Comparison of ENCODE assay signal across 11 cellular contexts in the genomic region with DNA sequence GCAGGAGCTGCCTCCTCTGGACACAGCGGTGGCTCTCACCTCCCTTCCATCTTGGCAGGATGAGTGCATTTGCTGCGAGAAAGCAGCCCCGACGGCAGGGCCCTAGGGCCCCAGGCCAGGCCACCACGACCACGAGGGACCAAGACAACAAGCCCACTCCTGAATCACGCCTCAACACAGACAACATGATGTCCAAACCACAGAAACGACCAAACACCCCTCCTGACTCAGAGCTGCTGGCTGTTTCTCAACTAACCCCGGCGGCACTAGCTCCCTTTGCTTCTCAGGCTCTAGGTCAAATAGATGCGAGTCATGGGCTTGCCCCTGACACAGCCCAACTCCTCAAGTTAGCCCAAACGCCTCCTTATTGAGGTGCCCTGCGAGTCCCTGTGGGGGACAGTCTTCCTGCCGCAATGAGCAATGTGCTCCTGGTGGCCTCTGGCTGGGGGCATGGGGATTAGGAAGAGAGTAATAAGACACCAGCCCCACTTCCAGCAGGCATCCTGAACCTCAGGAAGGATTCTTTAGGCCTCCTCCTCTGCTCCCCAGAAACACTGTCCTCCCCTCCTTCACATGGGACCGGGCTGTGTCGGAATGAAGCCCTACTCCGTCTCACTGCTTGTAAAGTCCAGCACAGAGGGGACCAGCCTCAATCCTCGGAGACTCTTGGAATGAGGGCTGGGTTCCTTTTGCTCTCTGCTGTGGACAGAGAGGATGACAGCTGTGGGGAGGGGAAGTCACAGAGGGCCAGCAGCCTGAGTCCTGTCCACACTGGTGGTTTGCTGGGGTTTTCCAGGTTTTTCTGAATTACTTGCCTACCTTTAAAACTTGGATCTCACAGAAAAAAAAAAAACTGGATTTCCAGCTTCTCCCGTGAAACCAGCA. TPM values are rescaled to one million over a fixed set of nuclear protein-coding genes. Genes with fewer than 3 reads are reported as not detected.
DNase-seq lines count a peak whose midpoint lies in the region; ATAC-seq and TF ChIP-seq lines count a peak whose summit lies in the region.
"Had no signal": no experiment of that assay in that cellular context is flagged by ENCODE, and none has a peak within 500 bp of the region (broad histone marks: within the 10 kb centered on the region; RNA-seq: fewer than 3 reads in every experiment).

No MANE protein-coding gene starts in this region.

- H3K4me3 Mint-ChIP-seq in activated CD8-positive, alpha-beta T cell treated with anti-CD3 and anti-CD28 coated beads for 36 hours = no peak overlapping the region

- peaks cover 52% of the 10 kb centered on the region for H3K4me1 Mint-ChIP-seq in activated CD8-positive, alpha-beta T cell treated with anti-CD3 and anti-CD28 coated beads for 36 hours (ENCODE audit: low read depth)

- CTCF ChIA-PET in activated CD8-positive, alpha-beta T cell treated with anti-CD3 and anti-CD28 coated beads for 36 hours (lab: Charles Lee) = no interaction called here

- H3K4me3 ChIP-seq in iPS-15b (ENCODE audit: low read depth, low read length) = no peak overlapping the region
- H3K4me3 ChIP-seq: thoracic aorta had no signal

- peak; percentile 37 for ATAC-seq in activated CD8-positive, alpha-beta T cell treated with anti-CD3 and anti-CD28 coated beads for 36 hours
- ATAC-seq in HG02970 (IDR thresholded peaks at IDR 0.05; ENCODE audit: low FRiP score, unreplicated experiment) = no peak

- intact Hi-C loops in activated CD8-positive, alpha-beta T cell treated with anti-CD3 and anti-CD28 coated beads for 36 hours (cut with micrococcal nuclease) = loop anchor here (10.0 kb wide), 1 partner anchor 47 kb away; a partner anchor contains a TSS

- H3K9me3 Mint-ChIP-seq in activated CD8-positive, alpha-beta T cell treated with anti-CD3 and anti-CD28 coated beads for 36 hours = no peaks in the 10 kb centered on the region

- no peak for TF ChIP-seq CTCF in activated CD8-positive, alpha-beta T cell treated with anti-CD3 and anti-CD28 coated beads for 36 hours (IDR thresholded peaks at IDR 0.05)

- H3K27me3 Mint-ChIP-seq in activated CD8-positive, alpha-beta T cell treated with anti-CD3 and anti-CD28 coated beads for 36 hours = no peaks in the 10 kb centered on the region

- peak overlapping the region; percentile 64 for H3K27ac Mint-ChIP-seq in activated CD8-positive, alpha-beta T cell treated with anti-CD3 and anti-CD28 coated beads for 36 hours

- POLR2A ChIA-PET in activated CD8-positive, alpha-beta T cell treated with anti-CD3 and anti-CD28 coated beads for 36 hours (lab: Charles Lee) = interaction anchor here (0.6 to 12.0 kb wide), 3 partner anchors 10 to 1519 kb away, joined by 3 to 167 read pairs (median 4); no protein-coding TSS in a partner anchor

- H3K4me1 ChIP-seq in iPS-15b (ENCODE audit: control insufficient read depth, insufficient read depth, low read length) = peaks cover 2% of the 10 kb centered on the region

- peak; percentile 37 for DNase-seq in stimulated activated CD4-positive, alpha-beta T cell treated with anti-CD3 and anti-CD28 coated beads, Interleukin-1b, Interleukin-23, amount 100 ng/mL, for 48 hours
- no peak for DNase-seq in stimulated activated CD4-positive, alpha-beta T cell treated with anti-CD3 and anti-CD28 coated beads, Interleukin-2, amount 100 ng/mL, for 48 hours
- no peak for DNase-seq in activated CD8-positive, alpha-beta T cell treated with anti-CD3 and anti-CD28 coated beads for 36 hours
- no peak for DNase-seq in NCI-H345 treated with DMSO at 0.1 percent for 48 hours (lab: John Stamatoyannopoulos, UW; ENCODE audit: unreplicated experiment)
- DNase-seq in OCI-M2 (lab: John Stamatoyannopoulos, UW; ENCODE audit: unreplicated experiment) = no peak
- no peak for DNase-seq in SHP77 (lab: John Stamatoyannopoulos, UW)
- DNase-seq: cortex of kidney, NCI-H2171 had no signal

- no peaks in the 10 kb centered on the region for H3K9me3 ChIP-seq in iPS-15b (ENCODE audit: control insufficient read depth, insufficient read depth, low read length)
- H3K9me3 ChIP-seq: thoracic aorta had no signal

- H3K36me3 ChIP-seq in iPS-15b (ENCODE audit: control insufficient read depth, insufficient read depth, low read length) = peaks cover 46% of the 10 kb centered on the region

- H3K36me3 Mint-ChIP-seq in activated CD8-positive, alpha-beta T cell treated with anti-CD3 and anti-CD28 coated beads for 36 hours (ENCODE audit: low read depth) = peaks cover 64% of the 10 kb centered on the region

- H3K27me3 ChIP-seq in iPS-15b (ENCODE audit: control insufficient read depth, insufficient read depth, low read length) = no peaks in the 10 kb centered on the region

- H3K9ac ChIP-seq in iPS-15b (ENCODE audit: low read depth, low read length) = peak overlapping the region; percentile 47

RNA-seq across cellular contexts. Expression of a gene that starts 6.9 kb away (rescaled TPM):
- total RNA-seq in activated CD8-positive, alpha-beta T cell treated with anti-CD3 and anti-CD28 coated beads for 36 hours = 10 to 100 TPM; 11.8 TPM

RNA-seq across cellular contexts. Expression of a gene that starts 7.2 kb away (rescaled TPM):
- total RNA-seq in activated CD8-positive, alpha-beta T cell treated with anti-CD3 and anti-CD28 coated beads for 36 hours = 100 to 1,000 TPM; 113 to 119 TPM

RNA-seq across cellular contexts. Expression of a gene that starts 25.4 kb away (rescaled TPM):
- total RNA-seq in activated CD8-positive, alpha-beta T cell treated with anti-CD3 and anti-CD28 coated beads for 36 hours = 10 to 100 TPM; 16.1 to 16.2 TPM

RNA-seq across cellular contexts. Expression of a gene that starts 38.9 kb away (rescaled TPM):
- total RNA-seq in activated CD8-positive, alpha-beta T cell treated with anti-CD3 and anti-CD28 coated beads for 36 hours = not detected

RNA-seq across cellular contexts. Expression of a gene that starts 44.6 kb away (rescaled TPM):
- 10 to 100 TPM; 26.6 to 26.8 TPM for total RNA-seq in activated CD8-positive, alpha-beta T cell treated with anti-CD3 and anti-CD28 coated beads for 36 hours
